In the genomic region with DNA sequence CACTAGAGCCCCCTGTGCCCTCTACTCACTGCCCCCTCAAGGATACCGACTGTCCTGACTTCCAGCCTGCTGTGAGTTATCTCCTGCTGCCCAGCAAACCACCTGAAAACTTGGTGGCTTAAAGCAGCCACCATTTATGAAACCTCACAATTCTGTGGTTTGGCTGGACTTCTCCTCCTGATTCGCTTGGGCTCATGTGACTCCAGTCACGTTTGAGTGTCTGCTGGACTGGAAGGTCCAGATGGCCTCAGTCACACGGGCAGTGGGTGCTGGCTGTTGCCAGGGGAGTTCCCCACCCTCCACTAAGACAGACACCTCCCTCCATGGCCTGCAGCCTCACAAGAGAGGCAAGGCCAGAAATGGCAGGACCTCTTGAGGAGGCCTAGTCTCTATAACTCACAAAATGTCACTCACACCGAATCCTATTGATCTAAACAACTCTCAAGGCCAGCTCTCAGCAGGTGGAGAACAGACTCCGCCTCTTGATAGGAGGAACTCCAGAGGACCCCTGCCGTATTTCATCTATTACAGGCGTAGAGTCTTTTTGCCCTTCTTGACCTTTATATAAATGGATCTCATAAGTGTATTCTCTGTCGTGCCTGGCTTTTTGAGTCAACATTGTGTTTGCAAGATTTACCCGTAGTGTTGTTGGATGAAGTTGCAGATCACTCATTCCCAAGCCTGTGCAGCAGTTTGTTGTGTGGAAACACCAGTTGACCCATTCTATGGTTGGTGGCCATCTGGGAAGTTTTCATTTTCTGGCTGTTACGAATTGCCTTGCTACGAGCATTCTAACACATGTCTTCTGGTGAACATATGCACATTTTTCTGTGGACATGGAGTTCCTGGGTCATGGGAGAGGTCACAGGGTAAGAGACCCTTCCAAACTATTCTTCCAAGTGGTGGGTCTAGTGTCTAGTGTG, we compare ENCODE assay signal across 8 cellular contexts. TPM values are rescaled to one million over a fixed set of nuclear protein-coding genes. Genes with fewer than 3 reads are reported as not detected.
A peak's percentile ranks its signal among the peaks of the same experiment; 100 is the strongest.
DNase-seq lines count a peak whose midpoint lies in the region; ATAC-seq and TF ChIP-seq lines count a peak whose summit lies in the region.

No MANE protein-coding gene starts in this region.

- DNase-seq in natural killer cell = no peak
- no peak for DNase-seq in activated T-helper 2 cell treated with anti-CD3 and anti-CD28 coated beads, Interferon-gamma antibody, Interleukin-2, Interleukin-4, amounts not matched to agents 10 μg/mL and 5 μg/mL and 100 μg/mL, durations not matched to agents 14 hours and 24 hours and 36 hours (ENCODE audit: low spot score)
- DNase-seq in activated T-cell treated with anti-CD3 and anti-CD28 coated beads, Interleukin-2, amount 50 U/mL, for 1 hour = no peak
- DNase-seq in GOT3 (lab: John Stamatoyannopoulos, UW) = no peak
- no peak for DNase-seq in activated T-helper 1 cell treated with anti-CD3 and anti-CD28 coated beads, Interleukin-12 subunit alpha, Interleukin-12 subunit beta, Interleukin-2, Interleukin-4 antibody, amounts not matched to agents 30 ng/mL and 10 ng/mL and 1 ng/mL, durations not matched to agents 14 hours and 24 hours and 36 hours (ENCODE audit: low spot score)

- H3K4me3 Mint-ChIP-seq in activated T-helper 17 cell treated with anti-CD3 and anti-CD28 coated beads, Interleukin-2, amount 50 U/mL, for 72 hours = no peak overlapping the region
- H3K4me3 Mint-ChIP-seq in natural killer cell = peak overlapping the region; percentile 87
- no peak overlapping the region for H3K4me3 Mint-ChIP-seq in activated T-helper 2 cell treated with anti-CD3 and anti-CD28 coated beads, Interferon-gamma antibody, Interleukin-2, Interleukin-4, amounts not matched to agents 10 μg/mL and 5 μg/mL and 100 μg/mL, durations not matched to agents 14 hours and 24 hours and 36 hours (ENCODE audit: low read depth)
- no peak overlapping the region for H3K4me3 Mint-ChIP-seq in activated T-helper 1 cell treated with anti-CD3 and anti-CD28 coated beads, Interleukin-12 subunit alpha, Interleukin-12 subunit beta, Interleukin-2, Interleukin-4 antibody, amounts not matched to agents 30 ng/mL and 10 ng/mL and 1 ng/mL, durations not matched to agents 14 hours and 24 hours and 36 hours

- no peaks in the 10 kb centered on the region for H3K27me3 Mint-ChIP-seq in activated T-helper 17 cell treated with anti-CD3 and anti-CD28 coated beads, Interleukin-2, amount 50 U/mL, for 72 hours
- no peaks in the 10 kb centered on the region for H3K27me3 Mint-ChIP-seq in natural killer cell (ENCODE audit: low read depth in 2 of 2)
- no peaks in the 10 kb centered on the region for H3K27me3 Mint-ChIP-seq in activated T-helper 2 cell treated with anti-CD3 and anti-CD28 coated beads, Interferon-gamma antibody, Interleukin-2, Interleukin-4, amounts not matched to agents 10 μg/mL and 5 μg/mL and 100 μg/mL, durations not matched to agents 14 hours and 24 hours and 36 hours (ENCODE audit: low read depth)
- no peaks in the 10 kb centered on the region for H3K27me3 Mint-ChIP-seq in activated T-helper 1 cell treated with anti-CD3 and anti-CD28 coated beads, Interleukin-12 subunit alpha, Interleukin-12 subunit beta, Interleukin-2, Interleukin-4 antibody, amounts not matched to agents 30 ng/mL and 10 ng/mL and 1 ng/mL, durations not matched to agents 14 hours and 24 hours and 36 hours (ENCODE audit: insufficient read depth)

- no peaks in the 10 kb centered on the region for H3K9me3 Mint-ChIP-seq in activated T-helper 17 cell treated with anti-CD3 and anti-CD28 coated beads, Interleukin-2, amount 50 U/mL, for 72 hours
- H3K9me3 Mint-ChIP-seq in natural killer cell = no peaks in the 10 kb centered on the region
- H3K9me3 Mint-ChIP-seq in activated T-helper 2 cell treated with anti-CD3 and anti-CD28 coated beads, Interferon-gamma antibody, Interleukin-2, Interleukin-4, amounts not matched to agents 10 μg/mL and 5 μg/mL and 100 μg/mL, durations not matched to agents 14 hours and 24 hours and 36 hours = no peaks in the 10 kb centered on the region
- no peaks in the 10 kb centered on the region for H3K9me3 Mint-ChIP-seq in activated T-helper 1 cell treated with anti-CD3 and anti-CD28 coated beads, Interleukin-12 subunit alpha, Interleukin-12 subunit beta, Interleukin-2, Interleukin-4 antibody, amounts not matched to agents 30 ng/mL and 10 ng/mL and 1 ng/mL, durations not matched to agents 14 hours and 24 hours and 36 hours

- intact Hi-C loops in natural killer cell (cut with micrococcal nuclease) = no loop called here
- intact Hi-C loops in activated T-helper 2 cell treated with anti-CD3 and anti-CD28 coated beads, Interferon-gamma antibody, Interleukin-2, Interleukin-4, amounts not matched to agents 10 μg/mL and 5 μg/mL and 100 μg/mL, durations not matched to agents 14 hours and 24 hours and 36 hours (cut with micrococcal nuclease) = no loop called here
- intact Hi-C loops in activated T-helper 1 cell treated with anti-CD3 and anti-CD28 coated beads, Interleukin-12 subunit alpha, Interleukin-12 subunit beta, Interleukin-2, Interleukin-4 antibody, amounts not matched to agents 30 ng/mL and 10 ng/mL and 1 ng/mL, durations not matched to agents 14 hours and 24 hours and 36 hours (cut with micrococcal nuclease) = no loop called here

- no peak for TF ChIP-seq CTCF in natural killer cell (IDR thresholded peaks at IDR 0.05)

- H3K27ac Mint-ChIP-seq in activated T-helper 17 cell treated with anti-CD3 and anti-CD28 coated beads, Interleukin-2, amount 50 U/mL, for 72 hours = peak overlapping the region; percentile 82
- peak overlapping the region; percentile 73 to 86 for H3K27ac Mint-ChIP-seq in natural killer cell
- H3K27ac Mint-ChIP-seq in activated T-helper 2 cell treated with anti-CD3 and anti-CD28 coated beads, Interferon-gamma antibody, Interleukin-2, Interleukin-4, amounts not matched to agents 10 μg/mL and 5 μg/mL and 100 μg/mL, durations not matched to agents 14 hours and 24 hours and 36 hours = no peak overlapping the region
- no peak overlapping the region for H3K27ac Mint-ChIP-seq in activated T-helper 1 cell treated with anti-CD3 and anti-CD28 coated beads, Interleukin-12 subunit alpha, Interleukin-12 subunit beta, Interleukin-2, Interleukin-4 antibody, amounts not matched to agents 30 ng/mL and 10 ng/mL and 1 ng/mL, durations not matched to agents 14 hours and 24 hours and 36 hours

- ATAC-seq in GM18867 (IDR thresholded peaks at IDR 0.05; ENCODE audit: unreplicated experiment) (peak; percentile 75), HG02642 (IDR thresholded peaks at IDR 0.05; ENCODE audit: poor library complexity, unreplicated experiment) (peak; percentile 67), natural killer cell (peak in 2 of 3 donors; percentile 30 to 46)
- ATAC-seq in activated T-helper 17 cell treated with anti-CD3 and anti-CD28 coated beads, Interleukin-2, amount 50 U/mL, for 72 hours (replicated peaks) = peak; percentile 62

- peaks cover 5% of the 10 kb centered on the region for H3K36me3 Mint-ChIP-seq in activated T-helper 17 cell treated with anti-CD3 and anti-CD28 coated beads, Interleukin-2, amount 50 U/mL, for 72 hours (ENCODE audit: low read depth)
- no peaks in the 10 kb centered on the region for H3K36me3 Mint-ChIP-seq in natural killer cell
- peaks cover 5% of the 10 kb centered on the region for H3K36me3 Mint-ChIP-seq in activated T-helper 2 cell treated with anti-CD3 and anti-CD28 coated beads, Interferon-gamma antibody, Interleukin-2, Interleukin-4, amounts not matched to agents 10 μg/mL and 5 μg/mL and 100 μg/mL, durations not matched to agents 14 hours and 24 hours and 36 hours (ENCODE audit: low read depth)
- H3K36me3 Mint-ChIP-seq in activated T-helper 1 cell treated with anti-CD3 and anti-CD28 coated beads, Interleukin-12 subunit alpha, Interleukin-12 subunit beta, Interleukin-2, Interleukin-4 antibody, amounts not matched to agents 30 ng/mL and 10 ng/mL and 1 ng/mL, durations not matched to agents 14 hours and 24 hours and 36 hours (ENCODE audit: low read depth) = no peaks in the 10 kb centered on the region

- H3K4me1 Mint-ChIP-seq in activated T-helper 17 cell treated with anti-CD3 and anti-CD28 coated beads, Interleukin-2, amount 50 U/mL, for 72 hours = peaks cover 21% of the 10 kb centered on the region
- peaks cover 71 to 84% of the 10 kb centered on the region in 2 donors for H3K4me1 Mint-ChIP-seq in natural killer cell
- H3K4me1 Mint-ChIP-seq in activated T-helper 2 cell treated with anti-CD3 and anti-CD28 coated beads, Interferon-gamma antibody, Interleukin-2, Interleukin-4, amounts not matched to agents 10 μg/mL and 5 μg/mL and 100 μg/mL, durations not matched to agents 14 hours and 24 hours and 36 hours (ENCODE audit: low read depth) = peaks cover 22% of the 10 kb centered on the region
- H3K4me1 Mint-ChIP-seq in activated T-helper 1 cell treated with anti-CD3 and anti-CD28 coated beads, Interleukin-12 subunit alpha, Interleukin-12 subunit beta, Interleukin-2, Interleukin-4 antibody, amounts not matched to agents 30 ng/mL and 10 ng/mL and 1 ng/mL, durations not matched to agents 14 hours and 24 hours and 36 hours (ENCODE audit: low read depth) = peaks cover 35% of the 10 kb centered on the region

RNA-seq across cellular contexts. Expression of a gene that starts 48.3 kb away (rescaled TPM):
- 10 to 100 TPM; 32.9 to 82.6 TPM for total RNA-seq in activated T-helper 17 cell treated with anti-CD3 and anti-CD28 coated beads, Interleukin-2, amount 50 U/mL, for 72 hours
- total RNA-seq in natural killer cell = 10 to 100 TPM; 36.5 to 51.5 (median 37.9) TPM
- total RNA-seq in activated T-helper 2 cell treated with anti-CD3 and anti-CD28 coated beads, Interferon-gamma antibody, Interleukin-2, Interleukin-4, amounts not matched to agents 10 μg/mL and 5 μg/mL and 100 μg/mL, durations not matched to agents 14 hours and 24 hours and 36 hours = 79.2 and 80.4 TPM in 2 replicates
- 67.6 and 67.8 TPM in 2 replicates for total RNA-seq in activated T-helper 1 cell treated with anti-CD3 and anti-CD28 coated beads, Interleukin-12 subunit alpha, Interleukin-12 subunit beta, Interleukin-2, Interleukin-4 antibody, amounts not matched to agents 30 ng/mL and 10 ng/mL and 1 ng/mL, durations not matched to agents 14 hours and 24 hours and 36 hours

Comparison
In these comparisons a context has a peak if more than half of its experiments do, and no peak if none do; other contexts are left out.
1. H3K27ac Mint-ChIP-seq: peak in activated T-helper 17 cell treated with anti-CD3 and anti-CD28 coated beads, Interleukin-2, amount 50 U/mL, for 72 hours (single experiment) and natural killer cell (2 of 2); none in activated T-helper 2 cell treated with anti-CD3 and anti-CD28 coated beads, Interferon-gamma antibody, Interleukin-2, Interleukin-4, amounts not matched to agents 10 μg/mL and 5 μg/mL and 100 μg/mL, durations not matched to agents 14 hours and 24 hours and 36 hours (single experiment) and activated T-helper 1 cell treated with anti-CD3 and anti-CD28 coated beads, Interleukin-12 subunit alpha, Interleukin-12 subunit beta, Interleukin-2, Interleukin-4 antibody, amounts not matched to agents 30 ng/mL and 10 ng/mL and 1 ng/mL, durations not matched to agents 14 hours and 24 hours and 36 hours (single experiment).
2. Peak in every context shown above with its lines, with median percentiles within 50 percentile points of each other: ATAC-seq.